In the genomic region with DNA sequence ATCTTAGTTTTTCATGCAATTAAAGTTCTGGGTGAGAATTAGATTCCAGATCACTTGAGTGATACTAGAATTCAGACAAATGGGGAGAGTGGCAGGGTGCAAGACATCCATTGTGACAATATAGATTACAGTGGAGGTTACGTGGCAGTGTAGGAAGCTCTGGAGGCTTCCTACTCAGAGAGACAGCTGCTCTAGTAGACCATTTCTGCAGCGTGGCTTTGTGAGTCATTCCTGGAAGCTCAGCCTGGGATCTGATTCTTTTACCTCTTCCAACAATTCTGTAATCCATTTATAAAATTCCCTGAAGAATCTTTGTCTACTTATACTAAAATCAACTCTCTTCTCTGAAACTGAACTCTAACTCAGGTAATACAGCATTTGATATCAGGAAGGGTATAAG, we compare ENCODE assay signal across 20 cellular contexts.
DNase-seq lines count a peak whose midpoint lies in the region; ATAC-seq and TF ChIP-seq lines count a peak whose summit lies in the region.
"Had no signal": no experiment of that assay in that cellular context is flagged by ENCODE, and none has a peak within 500 bp of the region (broad histone marks: within the 10 kb centered on the region; RNA-seq: fewer than 3 reads in every experiment).

No MANE protein-coding gene starts in this region.

- peak; percentile 22 for DNase-seq in astrocyte of the spinal cord (ENCODE audit: low read depth, low spot score)
- DNase-seq in iris pigment epithelial cell (ENCODE audit: low read depth) = peak; percentile 15
- no peak for DNase-seq in central memory CD4-positive, alpha-beta T cell
- DNase-seq in SHP77 (lab: John Stamatoyannopoulos, UW) = no peak
- DNase-seq in retina = no peak
- DNase-seq: activated CD4-positive, alpha-beta T cell treated with anti-CD3 and anti-CD28 coated beads for 1 hour; CD4-positive, alpha-beta memory T cell; DMS79; MM.1S; naive thymus-derived CD4-positive, alpha-beta T cell; NCI-H1930; NCI-H510A; stimulated activated naive B cell treated with anti-CD40 and anti-IgM and Interleukin-4, amounts not matched to agents 10 μg/mL and 1 μg/mL and 100 μg/mL, for 72 hours; T-helper 9 cell; trophoblast cell had no signal

- TF ChIP-seq CTCF in astrocyte of the spinal cord (IDR thresholded peaks at IDR 0.05; ENCODE audit: low read depth, low read length) = no peak

- ATAC-seq in HG02759 (IDR thresholded peaks at IDR 0.05; ENCODE audit: unreplicated experiment) (peak; percentile 52), GM19395 (IDR thresholded peaks at IDR 0.05; ENCODE audit: unreplicated experiment) (no peak)
- ATAC-seq: HepG2; naive thymus-derived CD4-positive, alpha-beta T cell; stimulated activated naive B cell treated with anti-CD40 and anti-IgM and Interleukin-4, amounts not matched to agents 10 μg/mL and 1 μg/mL and 100 μg/mL, for 72 hours had no signal

- in situ Hi-C loops in astrocyte of the spinal cord (cut with HindIII; ENCODE audit: low sequenced_read_pairs) = no loop called here

- H3K4me3 ChIP-seq in astrocyte of the spinal cord (ENCODE audit: low read depth, low read length) = no peak overlapping the region
- H3K4me3 ChIP-seq: lung, prostate gland had no signal

Comparison
In these comparisons a context has a peak if more than half of its experiments do, and no peak if none do; other contexts are left out.
1. DNase-seq: peak in astrocyte of the spinal cord (single experiment) and iris pigment epithelial cell (single experiment); none in central memory CD4-positive, alpha-beta T cell (single experiment), SHP77 (0 of 2) and retina (single experiment).